In genomic region chr6:6811151-6812002, GRCh38 we compare ENCODE assay signal across 1 cellular context.
A peak's percentile ranks its signal among the peaks of the same experiment; 100 is the strongest.
TF ChIP-seq lines count a peak whose summit lies in the region.

No MANE protein-coding gene starts in this region.

TF ChIP-seq in HepG2, 621 proteins besides CTCF, POLR2A, EP300 and RAD21 (continued from another document):
- TF ChIP-seq ATF6 (CRISPR knock-in tag; conservative IDR thresholded peaks at IDR 0.05): no peak
- TF ChIP-seq ZBTB21 (CRISPR knock-in tag; IDR thresholded peaks at IDR 0.05): peak; percentile 92
